ENCODE assay signal across 9 cellular contexts in genomic region chr5:37208883-37209808, GRCh38. TPM values are rescaled to one million over a fixed set of nuclear protein-coding genes. Genes with fewer than 3 reads are reported as not detected.
DNase-seq lines count a peak whose midpoint lies in the region; ATAC-seq and TF ChIP-seq lines count a peak whose summit lies in the region.
"Had no signal": no experiment of that assay in that cellular context is flagged by ENCODE, and none has a peak within 500 bp of the region (broad histone marks: within the 10 kb centered on the region; RNA-seq: fewer than 3 reads in every experiment).

No MANE protein-coding gene starts in this region.

- intact Hi-C loops in heart left ventricle (cut with DNase I) (loop anchor here in 1 of 10 donors (10.0 kb wide), 1 partner anchor 184 kb away; no protein-coding TSS in a partner anchor), testis (cut with DNase I; ENCODE audit: low total_unique reads) (no loop called here)

- H3K27ac ChIP-seq in heart left ventricle (peak overlapping the region in 2 of 12 donors; percentile 28 to 39), testis (peak overlapping the region in 1 of 2 donors; percentile 31), SJCRH30 (no peak overlapping the region)
- H3K27ac ChIP-seq: BLaER1 treated with 17β-estradiol and CSF1 and Interleukin-3, amounts not matched to agents 10 nM and 100 nM had no signal

- no peaks in the 10 kb centered on the region for H3K9me3 ChIP-seq in heart left ventricle
- H3K9me3 ChIP-seq in testis: no peaks in the 10 kb centered on the region
- H3K9me3 ChIP-seq in SJCRH30 (replicated peaks): no peaks in the 10 kb centered on the region

- H3K36me3 ChIP-seq in heart left ventricle: peaks cover 0 to 93% (median 65%) of the 10 kb centered on the region in 9 donors
- H3K36me3 ChIP-seq in testis (ENCODE audit: low read depth, missing control alignments): no peaks in the 10 kb centered on the region
- peaks cover 42% of the 10 kb centered on the region for H3K36me3 ChIP-seq in SJCRH30

- WGBS in heart left ventricle, 4 donors: 76 to 90% (median 84%) methylated on average over 32 of the region's 32 CpGs
- WGBS in testis, 2 donors: 38 to 55% methylated on average over 28 to 32 of the region's 32 CpGs

- peak; percentile 6 for DNase-seq in activated gamma-delta T cell (lab: John Stamatoyannopoulos, UW)
- DNase-seq in activated gamma-delta T cell treated with Interleukin-2 at 50 U/mL for 16 hours: no peak
- DNase-seq in activated T-cell treated with anti-CD3 and anti-CD28 coated beads, Interleukin-2, amount 50 U/mL, for 1 hour: peak; percentile 36
- peak; percentile 23 to 64 (median 42) for DNase-seq in heart left ventricle
- DNase-seq in testis: no peak
- DNase-seq in SJCRH30: no peak
- DNase-seq in HCEC 1CT: no peak

- TF ChIP-seq CTCF in heart left ventricle (IDR thresholded peaks at IDR 0.05) (no peak), testis (IDR thresholded peaks at IDR 0.05) (no peak)

- H3K27me3 ChIP-seq in heart left ventricle (no peaks in the 10 kb centered on the region), testis (no peaks in the 10 kb centered on the region), SJCRH30 (no peaks in the 10 kb centered on the region)
- H3K27me3 ChIP-seq: BLaER1 treated with 17β-estradiol and CSF1 and Interleukin-3, amounts not matched to agents 10 nM and 100 nM had no signal

- ATAC-seq in heart left ventricle: peak in 3 of 4 donors; percentile 64 to 78 (median 65)
- no peak for ATAC-seq in GM21717 (IDR thresholded peaks at IDR 0.05; ENCODE audit: unreplicated experiment)

- TF ChIP-seq POLR2A in heart left ventricle (IDR thresholded peaks at IDR 0.05) (no peak), testis (IDR thresholded peaks at IDR 0.05) (no peak)

- H3K4me1 ChIP-seq in heart left ventricle: peaks cover 0 to 1% (median 0%) of the 10 kb centered on the region in 12 donors
- H3K4me1 ChIP-seq in testis: no peaks in the 10 kb centered on the region
- H3K4me1 ChIP-seq in SJCRH30: no peaks in the 10 kb centered on the region

- H3K4me3 ChIP-seq in heart left ventricle (peak overlapping the region in 8 of 12 donors; percentile 14 to 43 (median 38)), testis (peak overlapping the region; percentile 20 to 34), SJCRH30 (no peak overlapping the region)
- H3K4me3 ChIP-seq: BLaER1 treated with 17β-estradiol and CSF1 and Interleukin-3, amounts not matched to agents 10 nM and 100 nM had no signal

RNA-seq across cellular contexts. Expression of gene CPLANE1, which starts 40.0 kb away (rescaled TPM):
- total RNA-seq in heart left ventricle: 10 to 100 TPM in 5 of 9 donors, 1 to 10 TPM in 4; 6.7 to 13.2 (median 10.4) TPM
- 1 to 10 TPM; 2.6 TPM for polyA plus RNA-seq in heart left ventricle
- total RNA-seq in testis: 10 to 100 TPM; 36.9 to 39.5 TPM
- polyA plus RNA-seq in testis (ENCODE audit: insufficient read depth, low read depth, low replicate concordance): 14.8 TPM
- 26.9 and 34.2 TPM in 2 replicates for total RNA-seq in SJCRH30 (2014; rRNA removed; shearing (Covaris generic))

Comparison
In these comparisons a context has a peak if more than half of its experiments do, and no peak if none do; other contexts are left out.
1. DNase-seq: peak in activated gamma-delta T cell (single experiment), activated T-cell treated with anti-CD3 and anti-CD28 coated beads, Interleukin-2, amount 50 U/mL, for 1 hour (single experiment) and heart left ventricle (5 of 5); none in activated gamma-delta T cell treated with Interleukin-2 at 50 U/mL for 16 hours (single experiment), testis (single experiment), SJCRH30 (0 of 2) and HCEC 1CT (single experiment).